Comparison of ENCODE assay signal across 9 cellular contexts in genomic region chr21:38171723-38172344, GRCh38.
A peak's percentile ranks its signal among the peaks of the same experiment; 100 is the strongest.
DNase-seq lines count a peak whose midpoint lies in the region; ATAC-seq and TF ChIP-seq lines count a peak whose summit lies in the region.
"Had no signal": no experiment of that assay in that cellular context is flagged by ENCODE, and none has a peak within 500 bp of the region (broad histone marks: within the 10 kb centered on the region; RNA-seq: fewer than 3 reads in every experiment).

No MANE protein-coding gene starts in this region.

- H3K4me1 Mint-ChIP-seq in activated CD8-positive, alpha-beta T cell treated with anti-CD3 and anti-CD28 coated beads for 36 hours (ENCODE audit: low read depth): no peaks in the 10 kb centered on the region
- H3K4me1 Mint-ChIP-seq in effector memory CD8-positive, alpha-beta T cell (ENCODE audit: low read depth in 2 of 2): no peaks in the 10 kb centered on the region

- CTCF ChIA-PET in activated CD8-positive, alpha-beta T cell treated with anti-CD3 and anti-CD28 coated beads for 36 hours (lab: Charles Lee): interaction anchor here (1.5 to 1.7 kb wide), 2 partner anchors 183 to 185 kb away, joined by 5 to 7 read pairs; no protein-coding TSS in a partner anchor

- POLR2A ChIA-PET in activated CD8-positive, alpha-beta T cell treated with anti-CD3 and anti-CD28 coated beads for 36 hours (lab: Charles Lee): no interaction called here

- no peaks in the 10 kb centered on the region for H3K36me3 Mint-ChIP-seq in activated CD8-positive, alpha-beta T cell treated with anti-CD3 and anti-CD28 coated beads for 36 hours (ENCODE audit: low read depth)
- no peaks in the 10 kb centered on the region for H3K36me3 Mint-ChIP-seq in effector memory CD8-positive, alpha-beta T cell (ENCODE audit: insufficient read depth)

- H3K4me3 Mint-ChIP-seq in activated CD8-positive, alpha-beta T cell treated with anti-CD3 and anti-CD28 coated beads for 36 hours: no peak overlapping the region
- H3K4me3 Mint-ChIP-seq in effector memory CD8-positive, alpha-beta T cell: no peak overlapping the region

- H3K4me3 ChIP-seq in ectodermal cell (ENCODE audit: insufficient read depth, low read depth, low read length) (no peak overlapping the region), liver (ENCODE audit: low read depth in 1 of 3, low read length in 3 of 3) (no peak overlapping the region)
- H3K4me3 ChIP-seq: BLaER1 treated with 17β-estradiol and CSF1 and Interleukin-3, amounts not matched to agents 10 nM and 100 nM had no signal

- H3K27ac ChIP-seq in ectodermal cell (ENCODE audit: insufficient read depth, low read depth, low read length, poor library complexity, severe bottlenecking) (peak overlapping the region; percentile 84), liver (ENCODE audit: low read depth in 1 of 2, low read length in 2 of 2) (no peak overlapping the region)
- H3K27ac ChIP-seq: BLaER1 treated with 17β-estradiol and CSF1 and Interleukin-3, amounts not matched to agents 10 nM and 100 nM had no signal

- no peaks in the 10 kb centered on the region for H3K9me3 Mint-ChIP-seq in activated CD8-positive, alpha-beta T cell treated with anti-CD3 and anti-CD28 coated beads for 36 hours
- no peaks in the 10 kb centered on the region for H3K9me3 Mint-ChIP-seq in effector memory CD8-positive, alpha-beta T cell

- intact Hi-C loops in activated CD8-positive, alpha-beta T cell treated with anti-CD3 and anti-CD28 coated beads for 36 hours (cut with micrococcal nuclease): no loop called here

- no peak for TF ChIP-seq CTCF in liver (IDR thresholded peaks at IDR 0.05; ENCODE audit: low read depth, low read length, missing input control)
- no peak for TF ChIP-seq CTCF in activated CD8-positive, alpha-beta T cell treated with anti-CD3 and anti-CD28 coated beads for 36 hours (IDR thresholded peaks at IDR 0.05)

- H3K27me3 ChIP-seq in ectodermal cell (ENCODE audit: control insufficient read depth, insufficient read depth, low read length, poor library complexity, severe bottlenecking): no peaks in the 10 kb centered on the region
- H3K27me3 ChIP-seq in liver (ENCODE audit: control insufficient read depth in 4 of 4, insufficient read depth in 4 of 4, low read length in 3 of 4): no peaks in the 10 kb centered on the region
- H3K27me3 ChIP-seq: BLaER1 treated with 17β-estradiol and CSF1 and Interleukin-3, amounts not matched to agents 10 nM and 100 nM had no signal

- no peak overlapping the region for H3K27ac Mint-ChIP-seq in activated CD8-positive, alpha-beta T cell treated with anti-CD3 and anti-CD28 coated beads for 36 hours
- no peak overlapping the region for H3K27ac Mint-ChIP-seq in effector memory CD8-positive, alpha-beta T cell

- H3K9ac ChIP-seq in liver (ENCODE audit: low read depth in 1 of 2, low read length in 2 of 2): no peak overlapping the region
- H3K9ac ChIP-seq: BLaER1 treated with 17β-estradiol and CSF1 and Interleukin-3, amounts not matched to agents 10 nM and 100 nM had no signal

- TF ChIP-seq RAD21 in liver (IDR thresholded peaks at IDR 0.05): no peak

- peak; percentile 31 for DNase-seq in AG08396 (ENCODE audit: low spot score)
- DNase-seq in LHCN-M2 (ENCODE audit: low read depth): peak; percentile 99
- no peak for DNase-seq in NCI-H1048 (lab: John Stamatoyannopoulos, UW)
- DNase-seq in activated CD8-positive, alpha-beta T cell treated with anti-CD3 and anti-CD28 coated beads for 36 hours: no peak
- no peak for DNase-seq in effector memory CD8-positive, alpha-beta T cell
- DNase-seq in activated CD8-positive, alpha-beta memory T cell treated with anti-CD3 and anti-CD28 coated beads, Interleukin-2, amount 50 U/mL, for 48 hours: no peak

- no peak for ATAC-seq in activated CD8-positive, alpha-beta T cell treated with anti-CD3 and anti-CD28 coated beads for 36 hours
- ATAC-seq in effector memory CD8-positive, alpha-beta T cell (replicated peaks): no peak

- H3K4me1 ChIP-seq in ectodermal cell (ENCODE audit: control insufficient read depth, insufficient read depth, low read length) (peaks cover 10% of the 10 kb centered on the region), liver (ENCODE audit: control insufficient read depth in 4 of 4, insufficient read depth in 4 of 4, low read length in 3 of 4) (peaks cover 0 to 5% (median 1%) of the 10 kb centered on the region in 4 donors)

- H3K9me3 ChIP-seq in ectodermal cell (ENCODE audit: control insufficient read depth, low read length) (no peaks in the 10 kb centered on the region), liver (ENCODE audit: control insufficient read depth in 4 of 4, low read length in 3 of 4) (no peaks in the 10 kb centered on the region)
- H3K9me3 ChIP-seq: BLaER1 treated with 17β-estradiol and CSF1 and Interleukin-3, amounts not matched to agents 10 nM and 100 nM had no signal

- 33 to 37% methylated on average over 12 of the region's 12 CpGs for whole genome bisulfite sequencing in ectodermal cell, 2 experiments
- 58% methylated on average over 12 of the region's 12 CpGs for WGBS in liver

- H3K36me3 ChIP-seq in ectodermal cell (ENCODE audit: control insufficient read depth, insufficient read depth, low read length) (no peaks in the 10 kb centered on the region), liver (ENCODE audit: control insufficient read depth in 4 of 4, insufficient read depth in 3 of 4, low read depth in 1 of 4, low read length in 3 of 4) (no peaks in the 10 kb centered on the region)
- H3K36me3 ChIP-seq: BLaER1 treated with 17β-estradiol and CSF1 and Interleukin-3, amounts not matched to agents 10 nM and 100 nM had no signal

- peaks cover 1% of the 10 kb centered on the region for H3K27me3 Mint-ChIP-seq in activated CD8-positive, alpha-beta T cell treated with anti-CD3 and anti-CD28 coated beads for 36 hours
- peaks cover 5 to 10% of the 10 kb centered on the region in 2 donors for H3K27me3 Mint-ChIP-seq in effector memory CD8-positive, alpha-beta T cell

TF ChIP-seq in liver, 16 proteins besides CTCF, POLR2A, EP300 and RAD21:
- peak; percentile 59 for TF ChIP-seq NR2F2 (IDR thresholded peaks at IDR 0.05)
- no peak for TF ChIP-seq ZBTB33 (IDR thresholded peaks at IDR 0.05)
- no peak for TF ChIP-seq ATF3 (IDR thresholded peaks at IDR 0.05)
- TF ChIP-seq MAX (IDR thresholded peaks at IDR 0.05): no peak
TF ChIP-seq in liver: peak in this region for 1.

Comparison
In these comparisons a context has a peak if more than half of its experiments do, and no peak if none do; other contexts are left out.
1. DNase-seq: peak in AG08396 (single experiment) and LHCN-M2 (single experiment); none in NCI-H1048 (single experiment), activated CD8-positive, alpha-beta T cell treated with anti-CD3 and anti-CD28 coated beads for 36 hours (single experiment), effector memory CD8-positive, alpha-beta T cell (0 of 3) and activated CD8-positive, alpha-beta memory T cell treated with anti-CD3 and anti-CD28 coated beads, Interleukin-2, amount 50 U/mL, for 48 hours (single experiment).